1 cellular context compared by ENCODE assay signal in the genomic region with DNA sequence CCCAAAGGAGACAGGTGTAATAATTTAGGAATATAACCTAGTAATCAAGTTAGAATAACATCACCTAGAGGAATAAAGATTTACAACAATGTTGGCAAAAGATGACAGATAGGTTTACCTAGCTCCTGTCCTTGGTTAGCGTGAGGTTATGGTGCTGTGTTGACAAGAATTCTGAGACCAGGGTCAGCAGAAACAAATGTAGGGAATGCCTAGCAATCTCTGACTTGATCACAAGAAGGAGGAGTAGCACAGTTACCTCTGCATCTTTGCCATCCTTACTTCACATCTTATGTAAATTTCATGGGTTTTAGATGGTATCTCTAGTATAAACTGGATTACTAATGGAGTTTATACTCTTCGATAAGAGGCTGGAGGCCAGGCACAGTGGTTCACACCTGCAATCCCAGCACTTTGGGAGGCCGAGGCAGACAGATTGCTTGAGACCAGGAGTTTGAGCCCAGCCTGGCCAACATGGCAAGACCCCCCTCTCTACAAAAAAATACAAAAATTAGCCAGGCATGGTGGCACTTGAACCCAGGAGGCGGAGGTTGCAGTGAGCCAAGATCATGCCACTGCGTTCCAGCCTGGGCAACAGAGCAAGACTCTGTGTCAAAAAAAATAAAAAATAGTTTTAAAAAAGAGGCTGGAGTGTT.
TF ChIP-seq lines count a peak whose summit lies in the region.

No MANE protein-coding gene starts in this region.

TF ChIP-seq in GM23338, 12 proteins besides CTCF, POLR2A, EP300 and RAD21 (continued from another document):
- TF ChIP-seq, protein P1, sequence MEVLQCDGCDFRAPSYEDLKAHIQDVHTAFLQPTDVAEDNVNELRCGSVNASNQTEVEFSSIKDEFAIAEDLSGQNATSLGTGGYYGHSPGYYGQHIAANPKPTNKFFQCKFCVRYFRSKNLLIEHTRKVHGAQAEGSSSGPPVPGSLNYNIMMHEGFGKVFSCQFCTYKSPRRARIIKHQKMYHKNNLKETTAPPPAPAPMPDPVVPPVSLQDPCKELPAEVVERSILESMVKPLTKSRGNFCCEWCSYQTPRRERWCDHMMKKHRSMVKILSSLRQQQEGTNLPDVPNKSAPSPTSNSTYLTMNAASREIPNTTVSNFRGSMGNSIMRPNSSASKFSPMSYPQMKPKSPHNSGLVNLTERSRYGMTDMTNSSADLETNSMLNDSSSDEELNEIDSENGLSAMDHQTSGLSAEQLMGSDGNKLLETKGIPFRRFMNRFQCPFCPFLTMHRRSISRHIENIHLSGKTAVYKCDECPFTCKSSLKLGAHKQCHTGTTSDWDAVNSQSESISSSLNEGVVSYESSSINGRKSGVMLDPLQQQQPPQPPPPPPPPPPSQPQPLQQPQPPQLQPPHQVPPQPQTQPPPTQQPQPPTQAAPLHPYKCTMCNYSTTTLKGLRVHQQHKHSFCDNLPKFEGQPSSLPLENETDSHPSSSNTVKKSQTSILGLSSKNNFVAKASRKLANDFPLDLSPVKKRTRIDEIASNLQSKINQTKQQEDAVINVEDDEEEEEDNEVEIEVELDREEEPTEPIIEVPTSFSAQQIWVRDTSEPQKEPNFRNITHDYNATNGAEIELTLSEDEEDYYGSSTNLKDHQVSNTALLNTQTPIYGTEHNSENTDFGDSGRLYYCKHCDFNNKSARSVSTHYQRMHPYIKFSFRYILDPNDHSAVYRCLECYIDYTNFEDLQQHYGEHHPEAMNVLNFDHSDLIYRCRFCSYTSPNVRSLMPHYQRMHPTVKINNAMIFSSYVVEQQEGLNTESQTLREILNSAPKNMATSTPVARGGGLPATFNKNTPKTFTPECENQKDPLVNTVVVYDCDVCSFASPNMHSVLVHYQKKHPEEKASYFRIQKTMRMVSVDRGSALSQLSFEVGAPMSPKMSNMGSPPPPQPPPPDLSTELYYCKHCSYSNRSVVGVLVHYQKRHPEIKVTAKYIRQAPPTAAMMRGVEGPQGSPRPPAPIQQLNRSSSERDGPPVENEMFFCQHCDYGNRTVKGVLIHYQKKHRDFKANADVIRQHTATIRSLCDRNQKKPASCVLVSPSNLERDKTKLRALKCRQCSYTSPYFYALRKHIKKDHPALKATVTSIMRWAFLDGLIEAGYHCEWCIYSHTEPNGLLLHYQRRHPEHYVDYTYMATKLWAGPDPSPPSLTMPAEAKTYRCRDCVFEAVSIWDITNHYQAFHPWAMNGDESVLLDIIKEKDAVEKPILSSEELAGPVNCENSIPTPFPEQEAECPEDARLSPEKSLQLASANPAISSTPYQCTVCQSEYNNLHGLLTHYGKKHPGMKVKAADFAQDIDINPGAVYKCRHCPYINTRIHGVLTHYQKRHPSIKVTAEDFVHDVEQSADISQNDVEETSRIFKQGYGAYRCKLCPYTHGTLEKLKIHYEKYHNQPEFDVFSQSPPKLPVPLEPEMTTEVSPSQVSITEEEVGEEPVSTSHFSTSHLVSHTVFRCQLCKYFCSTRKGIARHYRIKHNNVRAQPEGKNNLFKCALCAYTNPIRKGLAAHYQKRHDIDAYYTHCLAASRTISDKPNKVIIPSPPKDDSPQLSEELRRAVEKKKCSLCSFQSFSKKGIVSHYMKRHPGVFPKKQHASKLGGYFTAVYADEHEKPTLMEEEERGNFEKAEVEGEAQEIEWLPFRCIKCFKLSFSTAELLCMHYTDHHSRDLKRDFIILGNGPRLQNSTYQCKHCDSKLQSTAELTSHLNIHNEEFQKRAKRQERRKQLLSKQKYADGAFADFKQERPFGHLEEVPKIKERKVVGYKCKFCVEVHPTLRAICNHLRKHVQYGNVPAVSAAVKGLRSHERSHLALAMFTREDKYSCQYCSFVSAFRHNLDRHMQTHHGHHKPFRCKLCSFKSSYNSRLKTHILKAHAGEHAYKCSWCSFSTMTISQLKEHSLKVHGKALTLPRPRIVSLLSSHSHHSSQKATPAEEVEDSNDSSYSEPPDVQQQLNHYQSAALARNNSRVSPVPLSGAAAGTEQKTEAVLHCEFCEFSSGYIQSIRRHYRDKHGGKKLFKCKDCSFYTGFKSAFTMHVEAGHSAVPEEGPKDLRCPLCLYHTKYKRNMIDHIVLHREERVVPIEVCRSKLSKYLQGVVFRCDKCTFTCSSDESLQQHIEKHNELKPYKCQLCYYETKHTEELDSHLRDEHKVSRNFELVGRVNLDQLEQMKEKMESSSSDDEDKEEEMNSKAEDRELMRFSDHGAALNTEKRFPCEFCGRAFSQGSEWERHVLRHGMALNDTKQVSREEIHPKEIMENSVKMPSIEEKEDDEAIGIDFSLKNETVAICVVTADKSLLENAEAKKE (CRISPR knock-in tag; IDR thresholded peaks at IDR 0.05) = no peak
- no peak for TF ChIP-seq STAT1 (IDR thresholded peaks at IDR 0.05; ENCODE audit: unreplicated experiment)
- TF ChIP-seq EZH2phosphoT487 (IDR thresholded peaks at IDR 0.05; ENCODE audit: unreplicated experiment) = no peak
- TF ChIP-seq, protein P2, sequence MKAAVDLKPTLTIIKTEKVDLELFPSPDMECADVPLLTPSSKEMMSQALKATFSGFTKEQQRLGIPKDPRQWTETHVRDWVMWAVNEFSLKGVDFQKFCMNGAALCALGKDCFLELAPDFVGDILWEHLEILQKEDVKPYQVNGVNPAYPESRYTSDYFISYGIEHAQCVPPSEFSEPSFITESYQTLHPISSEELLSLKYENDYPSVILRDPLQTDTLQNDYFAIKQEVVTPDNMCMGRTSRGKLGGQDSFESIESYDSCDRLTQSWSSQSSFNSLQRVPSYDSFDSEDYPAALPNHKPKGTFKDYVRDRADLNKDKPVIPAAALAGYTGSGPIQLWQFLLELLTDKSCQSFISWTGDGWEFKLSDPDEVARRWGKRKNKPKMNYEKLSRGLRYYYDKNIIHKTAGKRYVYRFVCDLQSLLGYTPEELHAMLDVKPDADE (IDR thresholded peaks at IDR 0.05) = no peak
- TF ChIP-seq EZH2 (IDR thresholded peaks at IDR 0.05; ENCODE audit: low read depth, unreplicated experiment) = no peak
